2 cellular contexts compared by ENCODE assay signal in the genomic region with DNA sequence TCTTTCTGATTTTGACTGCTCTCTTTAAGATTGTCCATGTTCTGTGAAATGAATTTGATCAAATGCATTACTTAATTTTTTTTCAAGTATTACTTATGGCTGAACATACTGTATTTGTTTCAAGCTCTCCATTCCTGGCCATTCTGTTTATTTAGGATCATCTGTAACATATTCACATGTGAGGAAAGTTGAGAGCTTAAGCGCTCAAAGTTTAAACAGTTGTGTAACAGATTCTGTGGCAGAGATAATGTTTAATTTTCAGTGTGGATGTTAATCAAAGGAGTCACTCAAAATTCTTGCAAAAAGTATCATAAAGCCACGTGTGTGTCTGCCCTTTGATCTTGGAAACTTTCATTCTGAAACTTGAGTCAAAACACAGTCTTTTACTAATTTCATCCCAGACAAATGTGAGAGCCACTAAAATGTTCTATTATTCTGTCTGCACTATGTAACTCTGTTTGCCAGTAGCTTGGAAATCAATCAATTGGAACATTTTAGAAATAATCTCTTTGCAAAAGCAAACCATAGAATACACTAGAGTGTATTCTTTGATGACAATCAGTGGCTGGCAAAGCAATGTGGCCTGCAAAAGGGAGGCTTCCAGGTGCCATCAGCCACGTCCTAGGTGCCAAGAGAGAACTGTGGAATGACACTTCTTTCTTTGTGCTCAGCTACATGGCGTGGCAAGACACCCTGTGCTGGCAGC.
TF ChIP-seq lines count a peak whose summit lies in the region.

No MANE protein-coding gene starts in this region.

TF ChIP-seq in IMR-90, 13 proteins besides CTCF, POLR2A, EP300 and RAD21:
- TF ChIP-seq, protein P1, sequence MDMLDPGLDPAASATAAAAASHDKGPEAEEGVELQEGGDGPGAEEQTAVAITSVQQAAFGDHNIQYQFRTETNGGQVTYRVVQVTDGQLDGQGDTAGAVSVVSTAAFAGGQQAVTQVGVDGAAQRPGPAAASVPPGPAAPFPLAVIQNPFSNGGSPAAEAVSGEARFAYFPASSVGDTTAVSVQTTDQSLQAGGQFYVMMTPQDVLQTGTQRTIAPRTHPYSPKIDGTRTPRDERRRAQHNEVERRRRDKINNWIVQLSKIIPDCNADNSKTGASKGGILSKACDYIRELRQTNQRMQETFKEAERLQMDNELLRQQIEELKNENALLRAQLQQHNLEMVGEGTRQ (IDR thresholded peaks at IDR 0.05; ENCODE audit: low read depth, low read length) = no peak
- TF ChIP-seq CEBPB (IDR thresholded peaks at IDR 0.05; ENCODE audit: low read depth, low read length) = 0 out of 2 replicates have a peak, but pooled peaks have one; percentile 9

TF ChIP-seq in H1, 55 proteins besides CTCF, POLR2A, EP300 and RAD21:
- no peak for TF ChIP-seq BRCA1 (IDR thresholded peaks at IDR 0.05; ENCODE audit: low read depth, low read length)
- TF ChIP-seq, protein P2, sequence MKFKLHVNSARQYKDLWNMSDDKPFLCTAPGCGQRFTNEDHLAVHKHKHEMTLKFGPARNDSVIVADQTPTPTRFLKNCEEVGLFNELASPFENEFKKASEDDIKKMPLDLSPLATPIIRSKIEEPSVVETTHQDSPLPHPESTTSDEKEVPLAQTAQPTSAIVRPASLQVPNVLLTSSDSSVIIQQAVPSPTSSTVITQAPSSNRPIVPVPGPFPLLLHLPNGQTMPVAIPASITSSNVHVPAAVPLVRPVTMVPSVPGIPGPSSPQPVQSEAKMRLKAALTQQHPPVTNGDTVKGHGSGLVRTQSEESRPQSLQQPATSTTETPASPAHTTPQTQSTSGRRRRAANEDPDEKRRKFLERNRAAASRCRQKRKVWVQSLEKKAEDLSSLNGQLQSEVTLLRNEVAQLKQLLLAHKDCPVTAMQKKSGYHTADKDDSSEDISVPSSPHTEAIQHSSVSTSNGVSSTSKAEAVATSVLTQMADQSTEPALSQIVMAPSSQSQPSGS (IDR thresholded peaks at IDR 0.05; ENCODE audit: low read length) = no peak
- no peak for TF ChIP-seq RXRA (IDR thresholded peaks at IDR 0.05; ENCODE audit: insufficient read depth, low read depth, low read length)
- no peak for TF ChIP-seq CTBP2 (IDR thresholded peaks at IDR 0.05; ENCODE audit: borderline replicate concordance, insufficient read depth, insufficient read length, low read length)
- no peak for TF ChIP-seq CREB1 (IDR thresholded peaks at IDR 0.05)
- no peak for TF ChIP-seq JUND (IDR thresholded peaks at IDR 0.05; ENCODE audit: low read length)
